In genomic region chr9:97938081-97938644, GRCh38 we compare ENCODE assay signal across 13 cellular contexts. TPM values are rescaled to one million over a fixed set of nuclear protein-coding genes. Genes with fewer than 3 reads are reported as not detected.
DNase-seq lines count a peak whose midpoint lies in the region; ATAC-seq and TF ChIP-seq lines count a peak whose summit lies in the region.
"Had no signal": no experiment of that assay in that cellular context is flagged by ENCODE, and none has a peak within 500 bp of the region (broad histone marks: within the 10 kb centered on the region; RNA-seq: fewer than 3 reads in every experiment).

HEMGN (minus strand) TSS chr9:97938172; CDS start chr9:97938136, 36 bp downstream.

- H3K9me3 Mint-ChIP-seq in activated CD8-positive, alpha-beta T cell treated with anti-CD3 and anti-CD28 coated beads, Interleukin-2, amount 10 ng/mL, durations not matched to agents 7 days and 5 days (ENCODE audit: insufficient read depth), result no peaks in the 10 kb centered on the region

- no peaks in the 10 kb centered on the region for H3K36me3 ChIP-seq in right atrium auricular region
- H3K36me3 ChIP-seq: MG63 had no signal

- no peak within 1 kb of the TSS for H3K4me3 ChIP-seq in Jurkat, Clone E6-1 (ENCODE audit: low read length)
- no peak within 1 kb of the TSS for H3K4me3 ChIP-seq in right atrium auricular region
- H3K4me3 ChIP-seq: A549, MG63 had no signal

- CTCF ChIA-PET in activated CD8-positive, alpha-beta T cell treated with anti-CD3 and anti-CD28 coated beads, Interleukin-2, amount 10 ng/mL, durations not matched to agents 7 days and 5 days (lab: Charles Lee), result interaction anchor here (0.8 to 5.8 kb wide), 6 partner anchors 9 to 44 kb away, joined by 3 to 74 read pairs (median 5); partner anchors contain the start of genes ANP32B and TRMO

- H3K9me3 ChIP-seq in right atrium auricular region, result no peaks in the 10 kb centered on the region
- H3K9me3 ChIP-seq: A549, MG63 had no signal

- H3K27me3 ChIP-seq in right atrium auricular region, result no peaks in the 10 kb centered on the region

- H3K4me1 ChIP-seq in right atrium auricular region, result no peaks in the 10 kb centered on the region
- H3K4me1 ChIP-seq: A549 had no signal

- POLR2A ChIA-PET in activated CD8-positive, alpha-beta T cell treated with anti-CD3 and anti-CD28 coated beads, Interleukin-2, amount 10 ng/mL, durations not matched to agents 7 days and 5 days (lab: Charles Lee), result interaction anchor here (1.1 to 1.2 kb wide), 2 partner anchors 9 to 45 kb away, joined by 3 read pairs; partner anchors contain the start of gene ANP32B

- no peak within 1 kb of the TSS for H3K27ac ChIP-seq in right atrium auricular region
- H3K27ac ChIP-seq: A549 had no signal

- peak; percentile 13 for DNase-seq in activated CD4-positive, alpha-beta T cell treated with anti-CD3 and anti-CD28 coated beads for 1 hour
- DNase-seq in activated CD4-positive, alpha-beta T cell treated with anti-CD3 and anti-CD28 coated beads for 4 hours, result no peak
- peak; percentile 99 for DNase-seq in Jurkat, Clone E6-1 (ENCODE audit: low read depth, low spot score)
- peak; percentile 59 for DNase-seq in activated CD8-positive, alpha-beta T cell treated with anti-CD3 and anti-CD28 coated beads, Interleukin-2, amount 10 ng/mL, durations not matched to agents 7 days and 5 days
- peak; percentile 41 for DNase-seq in stimulated activated CD8-positive, alpha-beta memory T cell treated with anti-CD3 and anti-CD28 coated beads, Interleukin-4, amount 100 ng/mL, for 48 hours
- DNase-seq in NCI-H69 (lab: John Stamatoyannopoulos, UW), result no peak
- no peak for DNase-seq in right atrium auricular region (ENCODE audit: low spot score)
- no peak for DNase-seq in GM10266 (ENCODE audit: extremely low spot score)
- DNase-seq: MG63 had no signal

- no peaks in the 10 kb centered on the region for H3K36me3 Mint-ChIP-seq in activated CD8-positive, alpha-beta T cell treated with anti-CD3 and anti-CD28 coated beads, Interleukin-2, amount 10 ng/mL, durations not matched to agents 7 days and 5 days (ENCODE audit: low read depth)

- peaks cover 6% of the 10 kb centered on the region for H3K27me3 Mint-ChIP-seq in activated CD8-positive, alpha-beta T cell treated with anti-CD3 and anti-CD28 coated beads, Interleukin-2, amount 10 ng/mL, durations not matched to agents 7 days and 5 days (ENCODE audit: low read depth)

- peak within 1 kb of the TSS; percentile 85 for H3K27ac Mint-ChIP-seq in activated CD8-positive, alpha-beta T cell treated with anti-CD3 and anti-CD28 coated beads, Interleukin-2, amount 10 ng/mL, durations not matched to agents 7 days and 5 days

- H3K4me3 Mint-ChIP-seq in activated CD8-positive, alpha-beta T cell treated with anti-CD3 and anti-CD28 coated beads, Interleukin-2, amount 10 ng/mL, durations not matched to agents 7 days and 5 days, result peak within 1 kb of the TSS; percentile 32

- peaks cover 33% of the 10 kb centered on the region for H3K4me1 Mint-ChIP-seq in activated CD8-positive, alpha-beta T cell treated with anti-CD3 and anti-CD28 coated beads, Interleukin-2, amount 10 ng/mL, durations not matched to agents 7 days and 5 days (ENCODE audit: low read depth)

- no peak for TF ChIP-seq CTCF in right atrium auricular region (IDR thresholded peaks at IDR 0.05)
- TF ChIP-seq CTCF in GM10266 (IDR thresholded peaks at IDR 0.05; ENCODE audit: control insufficient read depth, insufficient read depth, low read depth, missing control alignments), result no peak

- ATAC-seq in activated CD8-positive, alpha-beta T cell treated with anti-CD3 and anti-CD28 coated beads, Interleukin-2, amount 10 ng/mL, durations not matched to agents 7 days and 5 days, result peak; percentile 90
- ATAC-seq: A549, Panc1 had no signal

RNA-seq across cellular contexts. Expression of gene HEMGN, which starts in this region (rescaled TPM):
- 1.1 TPM for polyA plus RNA-seq in Jurkat, Clone E6-1 (2012; ENCODE audit: insufficient read depth, insufficient read length)
- total RNA-seq in activated CD8-positive, alpha-beta T cell treated with anti-CD3 and anti-CD28 coated beads, Interleukin-2, amount 10 ng/mL, durations not matched to agents 7 days and 5 days, result 1 to 10 TPM; 1.2 to 1.6 TPM
- under 1 TPM; 0.31 to 0.63 TPM for total RNA-seq in right atrium auricular region
- total RNA-seq: dermis microvascular lymphatic vessel endothelial cell had no signal
- polyA plus RNA-seq: A549, neural cell had no signal

Comparison
In these comparisons a context has a peak if more than half of its experiments do, and no peak if none do; other contexts are left out.
1. DNase-seq: peak in activated CD4-positive, alpha-beta T cell treated with anti-CD3 and anti-CD28 coated beads for 1 hour (single experiment), Jurkat, Clone E6-1 (single experiment), activated CD8-positive, alpha-beta T cell treated with anti-CD3 and anti-CD28 coated beads, Interleukin-2, amount 10 ng/mL, durations not matched to agents 7 days and 5 days (single experiment) and stimulated activated CD8-positive, alpha-beta memory T cell treated with anti-CD3 and anti-CD28 coated beads, Interleukin-4, amount 100 ng/mL, for 48 hours (single experiment); none in activated CD4-positive, alpha-beta T cell treated with anti-CD3 and anti-CD28 coated beads for 4 hours (0 of 2), NCI-H69 (single experiment), right atrium auricular region (single experiment) and GM10266 (single experiment).